Comparison of ENCODE assay signal across 8 cellular contexts in genomic region chr6:149717588-149718458, GRCh38. TPM values are rescaled to one million over a fixed set of nuclear protein-coding genes. Genes with fewer than 3 reads are reported as not detected.
DNase-seq lines count a peak whose midpoint lies in the region; ATAC-seq and TF ChIP-seq lines count a peak whose summit lies in the region.

TSS of gene LATS1 (minus strand) at chr6:149718101. CDS start at chr6:149702126, 15,975 bp downstream.

- no peak for TF ChIP-seq CTCF in OCI-LY7 (conservative IDR thresholded peaks at IDR 0.05; ENCODE audit: low read length)

- intact Hi-C loops in OCI-LY7 (cut with micrococcal nuclease; ENCODE audit: unreplicated experiment): loop anchor here (1.0 to 5.0 kb wide), 2 partner anchors 151 to 171 kb away; partner anchors contain the start of gene PPIL4

- H3K79me2 ChIP-seq in OCI-LY7 (ENCODE audit: insufficient read depth, low read depth, low read length): peaks cover 50% of the 10 kb centered on the region

- DNase-seq in DMS 273 (lab: John Stamatoyannopoulos, UW; ENCODE audit: unreplicated experiment) (peak; percentile 95), HuH-7 (ENCODE audit: low spot score) (peak; percentile 91), OCI-LY7 (ENCODE audit: low spot score) (peak; percentile 91), activated T-cell treated with anti-CD3 and anti-CD28 coated beads for 1 hour (ENCODE audit: low read depth) (peak; percentile 89), epidermal melanocyte (ENCODE audit: insufficient read length, low spot score) (peak; percentile 72)
- peak; percentile 83 to 86 for DNase-seq in stimulated activated CD8-positive, alpha-beta memory T cell treated with anti-CD3 and anti-CD28 coated beads, Interleukin-4, amount 100 ng/mL, for 1 hour (ENCODE audit: low read depth in 2 of 2, low spot score in 1 of 2)

- H3K36me3 ChIP-seq in OCI-LY7 (ENCODE audit: insufficient read depth, low read length): peaks cover 32% of the 10 kb centered on the region

- H3K27me3 ChIP-seq in mononuclear cell (ENCODE audit: insufficient read depth, low read length): no peaks in the 10 kb centered on the region

- peak within 1 kb of the TSS; percentile 87 for H3K4me2 ChIP-seq in OCI-LY7 (ENCODE audit: low read length)

- ATAC-seq in GM21526 (IDR thresholded peaks at IDR 0.05; ENCODE audit: low FRiP score, unreplicated experiment): peak; percentile 73

- H3K9me3 ChIP-seq in OCI-LY7 (ENCODE audit: low read length): no peaks in the 10 kb centered on the region
- no peaks in the 10 kb centered on the region for H3K9me3 ChIP-seq in mononuclear cell (ENCODE audit: low read depth, low read length)

- CTCF ChIA-PET in OCI-LY7 (lab: Charles Lee; ENCODE audit: unreplicated experiment): interaction anchor here (0.7 kb wide), 1 partner anchor 28 kb away, joined by 3 read pairs; the partner anchor contains the start of gene NUP43

- peak within 1 kb of the TSS; percentile 71 for H3K27ac ChIP-seq in OCI-LY7 (ENCODE audit: low read depth, low read length, poor library complexity, severe bottlenecking)

- peak within 1 kb of the TSS; percentile 94 for H3K4me3 ChIP-seq in OCI-LY7 (ENCODE audit: low read depth, low read length, poor library complexity, severe bottlenecking)
- H3K4me3 ChIP-seq in mononuclear cell (ENCODE audit: low read length): peak within 1 kb of the TSS; percentile 98

- no peaks in the 10 kb centered on the region for H3K9me2 ChIP-seq in OCI-LY7 (ENCODE audit: insufficient read depth, low read length)

- H3K4me1 ChIP-seq in OCI-LY7 (ENCODE audit: insufficient read depth, low read length, poor library complexity, severe bottlenecking) (peaks cover 19% of the 10 kb centered on the region), mononuclear cell (ENCODE audit: insufficient read depth, low read length) (peaks cover 26% of the 10 kb centered on the region)

- H2AFZ ChIP-seq in OCI-LY7 (ENCODE audit: low read length): peak within 1 kb of the TSS; percentile 91

- BruUV-seq in OCI-LY7 (replicated peaks; lab: Mats Ljungman, UMichigan): no TSS peak

- POLR2A ChIA-PET in OCI-LY7 (lab: Charles Lee): interaction anchor here (0.6 to 2.1 kb wide), 19 partner anchors 12 to 152 kb away, joined by 3 to 6 read pairs (median 4); partner anchors contain the start of genes GINM1 and NUP43

- peaks cover 19% of the 10 kb centered on the region; the same call in 1 of the 2 replicates for H4K20me1 ChIP-seq in OCI-LY7 (ENCODE audit: insufficient read depth, low read length)

RNA-seq across cellular contexts. Expression of gene LATS1, which starts in this region (rescaled TPM):
- total RNA-seq in OCI-LY7 (2014; rRNA removed; shearing (Covaris generic)): 15.6 and 23.1 TPM in 2 replicates
- 30.3 and 30.7 TPM in 2 replicates for total RNA-seq in OCI-LY7 (2022)
- total RNA-seq in mononuclear cell: 32.2 TPM

Comparison
In these comparisons a context has a peak if more than half of its experiments do, and no peak if none do; other contexts are left out.
1. Peak in every context shown above with its lines: DNase-seq, ATAC-seq, H3K4me3 ChIP-seq and H3K27ac ChIP-seq.